In the genomic region with DNA sequence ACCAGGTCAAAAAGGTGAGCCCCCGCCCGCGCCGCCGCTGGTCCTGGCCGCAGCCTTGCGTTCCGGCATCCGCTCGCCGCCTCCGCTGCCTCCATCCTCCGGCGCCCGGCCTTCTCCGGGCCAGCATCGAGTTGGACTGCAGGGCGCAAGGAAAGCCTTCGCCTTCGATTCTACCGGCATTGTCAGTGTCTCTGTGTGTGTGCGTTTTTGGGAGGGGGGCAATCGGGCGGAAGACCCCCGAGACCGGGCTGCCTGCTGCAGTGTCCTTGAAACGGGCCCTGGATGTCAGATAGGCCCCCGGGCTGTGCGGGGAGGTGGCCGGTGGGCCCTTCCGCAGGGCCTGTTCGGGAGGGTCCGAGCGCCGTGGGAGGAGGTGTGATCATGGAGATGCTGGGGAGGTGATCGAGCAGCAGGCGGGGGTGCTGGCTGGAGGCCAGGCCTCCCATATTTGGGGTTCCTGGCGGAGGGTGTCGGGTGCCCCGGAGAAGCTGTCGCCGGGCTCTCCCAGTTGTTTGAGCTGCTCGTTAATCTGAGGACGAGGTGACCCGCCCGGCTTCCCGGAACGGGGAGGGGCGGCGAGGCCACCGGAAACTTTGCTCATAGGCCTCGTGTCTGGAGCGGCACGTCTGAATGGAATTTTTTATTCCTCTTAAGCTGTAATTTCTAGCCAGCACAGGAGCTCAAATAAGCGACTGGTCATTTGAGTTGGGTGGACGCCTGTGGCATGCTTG, we compare ENCODE assay signal across 1 cellular context.
TF ChIP-seq lines count a peak whose summit lies in the region.

No MANE protein-coding gene starts in this region.

TF ChIP-seq in H1, 55 proteins besides CTCF, POLR2A, EP300 and RAD21:
- no peak for TF ChIP-seq POU5F1 (IDR thresholded peaks at IDR 0.05; ENCODE audit: low read depth, low read length)
- TF ChIP-seq KDM4A (IDR thresholded peaks at IDR 0.05; ENCODE audit: low read depth, low read length, severe bottlenecking), result peak; percentile 29
- peak in 1 of 2 experiments; percentile 21; a peak in 2 of 4 replicates for TF ChIP-seq SIN3A (conservative IDR thresholded peaks at IDR 0.05 in 1 of 2, IDR thresholded peaks at IDR 0.05 in 1 of 2; ENCODE audit: low read depth in 1 of 2, low read length in 2 of 2)
- TF ChIP-seq SP4 (IDR thresholded peaks at IDR 0.05; ENCODE audit: low read length), result 0 out of 2 replicates have a peak, but pooled peaks have one; percentile 27
- 0 out of 4 replicates have a peak, but pooled peaks of 1 of the 2 experiments have one; percentile 28 for TF ChIP-seq HDAC2 (IDR thresholded peaks at IDR 0.05; ENCODE audit: borderline replicate concordance in 1 of 2, low read depth in 2 of 2, low read length in 2 of 2)
- no peak for TF ChIP-seq GTF2F1 (IDR thresholded peaks at IDR 0.05; ENCODE audit: borderline replicate concordance, low read depth, low read length)
